In the genomic region with DNA sequence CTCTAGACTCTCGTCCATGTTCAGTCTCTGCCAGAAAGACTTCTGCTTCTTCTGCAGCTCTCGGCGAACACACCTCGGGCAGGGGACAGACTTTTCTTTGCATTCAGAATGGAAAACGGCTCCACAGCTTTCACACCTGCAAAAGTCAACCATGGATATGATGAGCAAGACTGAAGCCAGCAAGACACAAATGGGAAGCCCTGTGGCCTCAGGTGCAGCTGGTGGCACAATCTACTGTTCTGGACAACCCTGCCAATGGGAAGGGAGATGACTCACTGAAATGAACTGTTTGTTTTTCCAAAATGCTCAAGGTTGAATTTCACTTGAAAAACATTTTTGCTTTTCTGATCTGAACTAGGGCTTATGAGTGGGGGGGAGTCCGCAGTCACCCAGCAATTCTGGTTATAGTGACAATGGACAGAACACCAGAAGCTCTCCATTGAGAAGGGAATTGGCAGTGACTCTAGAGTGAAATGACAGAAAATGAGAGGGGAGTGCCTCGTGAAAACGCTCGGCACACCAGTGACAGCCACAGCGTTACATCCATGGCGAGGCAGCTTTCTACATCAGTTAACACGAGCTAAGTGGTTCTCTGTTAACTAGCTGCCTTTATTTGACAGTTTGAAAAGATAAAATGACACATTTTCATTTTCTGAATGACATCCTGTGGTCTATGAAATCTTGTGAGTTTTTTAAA, we compare ENCODE assay signal across 2 cellular contexts.
TF ChIP-seq lines count a peak whose summit lies in the region.

No MANE protein-coding gene starts in this region.

TF ChIP-seq in H1, 55 proteins besides CTCF, POLR2A, EP300 and RAD21:
- no peak for TF ChIP-seq EGR1 (IDR thresholded peaks at IDR 0.05; ENCODE audit: borderline replicate concordance, low read depth, low read length)
- TF ChIP-seq TEAD4 (IDR thresholded peaks at IDR 0.05; ENCODE audit: low read depth, low read length) = no peak
- TF ChIP-seq CHD2 (IDR thresholded peaks at IDR 0.05; ENCODE audit: low read length) = no peak
- TF ChIP-seq SIN3A (conservative IDR thresholded peaks at IDR 0.05 in 1 of 2, IDR thresholded peaks at IDR 0.05 in 1 of 2; ENCODE audit: low read depth in 1 of 2, low read length in 2 of 2) = no peak
- TF ChIP-seq CBX8 (IDR thresholded peaks at IDR 0.05; ENCODE audit: borderline replicate concordance, low read depth, low read length) = no peak
- no peak for TF ChIP-seq CEBPB (IDR thresholded peaks at IDR 0.05; ENCODE audit: low read depth, low read length)
- no peak for TF ChIP-seq BCL11A (IDR thresholded peaks at IDR 0.05; ENCODE audit: low read depth in 2 of 2, low read length in 2 of 2)
- no peak for TF ChIP-seq GABPA (IDR thresholded peaks at IDR 0.05; ENCODE audit: borderline replicate concordance, insufficient read depth, low read length)
- no peak for TF ChIP-seq RFX5 (IDR thresholded peaks at IDR 0.05; ENCODE audit: borderline replicate concordance, low read depth, low read length)
- TF ChIP-seq SIX5 (IDR thresholded peaks at IDR 0.05; ENCODE audit: low read depth, low read length) = no peak
- TF ChIP-seq FOSL1 (IDR thresholded peaks at IDR 0.05; ENCODE audit: insufficient read depth, low read depth, low read length) = no peak
- no peak for TF ChIP-seq RBBP5 (IDR thresholded peaks at IDR 0.05; ENCODE audit: borderline replicate concordance, low read depth, low read length)
- TF ChIP-seq BRCA1 (IDR thresholded peaks at IDR 0.05; ENCODE audit: low read depth, low read length) = no peak
- no peak for TF ChIP-seq NANOG (IDR thresholded peaks at IDR 0.05; ENCODE audit: insufficient read depth, low read depth, low read length, poor library complexity, severe bottlenecking)
- no peak for TF ChIP-seq KDM1A (IDR thresholded peaks at IDR 0.05; ENCODE audit: borderline replicate concordance, low read length)
- TF ChIP-seq YY1 (IDR thresholded peaks at IDR 0.05; ENCODE audit: low read depth, low read length) = no peak
- no peak for TF ChIP-seq TBP (IDR thresholded peaks at IDR 0.05; ENCODE audit: low read depth, low read length)
- no peak for TF ChIP-seq RNF2 (IDR thresholded peaks at IDR 0.05; ENCODE audit: borderline replicate concordance, low read depth, low read length, missing control alignments, poor library complexity, severe bottlenecking)
- TF ChIP-seq EZH2 (IDR thresholded peaks at IDR 0.05; ENCODE audit: low read depth, low read length, severe bottlenecking) = no peak

TF ChIP-seq in neural cell, 6 proteins besides CTCF, POLR2A, EP300 and RAD21:
- peak; percentile 57 for TF ChIP-seq POLR2AphosphoS5 (IDR thresholded peaks at IDR 0.05)
- TF ChIP-seq, protein P1, sequence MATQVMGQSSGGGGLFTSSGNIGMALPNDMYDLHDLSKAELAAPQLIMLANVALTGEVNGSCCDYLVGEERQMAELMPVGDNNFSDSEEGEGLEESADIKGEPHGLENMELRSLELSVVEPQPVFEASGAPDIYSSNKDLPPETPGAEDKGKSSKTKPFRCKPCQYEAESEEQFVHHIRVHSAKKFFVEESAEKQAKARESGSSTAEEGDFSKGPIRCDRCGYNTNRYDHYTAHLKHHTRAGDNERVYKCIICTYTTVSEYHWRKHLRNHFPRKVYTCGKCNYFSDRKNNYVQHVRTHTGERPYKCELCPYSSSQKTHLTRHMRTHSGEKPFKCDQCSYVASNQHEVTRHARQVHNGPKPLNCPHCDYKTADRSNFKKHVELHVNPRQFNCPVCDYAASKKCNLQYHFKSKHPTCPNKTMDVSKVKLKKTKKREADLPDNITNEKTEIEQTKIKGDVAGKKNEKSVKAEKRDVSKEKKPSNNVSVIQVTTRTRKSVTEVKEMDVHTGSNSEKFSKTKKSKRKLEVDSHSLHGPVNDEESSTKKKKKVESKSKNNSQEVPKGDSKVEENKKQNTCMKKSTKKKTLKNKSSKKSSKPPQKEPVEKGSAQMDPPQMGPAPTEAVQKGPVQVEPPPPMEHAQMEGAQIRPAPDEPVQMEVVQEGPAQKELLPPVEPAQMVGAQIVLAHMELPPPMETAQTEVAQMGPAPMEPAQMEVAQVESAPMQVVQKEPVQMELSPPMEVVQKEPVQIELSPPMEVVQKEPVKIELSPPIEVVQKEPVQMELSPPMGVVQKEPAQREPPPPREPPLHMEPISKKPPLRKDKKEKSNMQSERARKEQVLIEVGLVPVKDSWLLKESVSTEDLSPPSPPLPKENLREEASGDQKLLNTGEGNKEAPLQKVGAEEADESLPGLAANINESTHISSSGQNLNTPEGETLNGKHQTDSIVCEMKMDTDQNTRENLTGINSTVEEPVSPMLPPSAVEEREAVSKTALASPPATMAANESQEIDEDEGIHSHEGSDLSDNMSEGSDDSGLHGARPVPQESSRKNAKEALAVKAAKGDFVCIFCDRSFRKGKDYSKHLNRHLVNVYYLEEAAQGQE (IDR thresholded peaks at IDR 0.05; ENCODE audit: borderline replicate concordance) = no peak
TF ChIP-seq in neural cell: peak in this region for 1.
